Comparison of ENCODE assay signal across 22 cellular contexts in the genomic region with DNA sequence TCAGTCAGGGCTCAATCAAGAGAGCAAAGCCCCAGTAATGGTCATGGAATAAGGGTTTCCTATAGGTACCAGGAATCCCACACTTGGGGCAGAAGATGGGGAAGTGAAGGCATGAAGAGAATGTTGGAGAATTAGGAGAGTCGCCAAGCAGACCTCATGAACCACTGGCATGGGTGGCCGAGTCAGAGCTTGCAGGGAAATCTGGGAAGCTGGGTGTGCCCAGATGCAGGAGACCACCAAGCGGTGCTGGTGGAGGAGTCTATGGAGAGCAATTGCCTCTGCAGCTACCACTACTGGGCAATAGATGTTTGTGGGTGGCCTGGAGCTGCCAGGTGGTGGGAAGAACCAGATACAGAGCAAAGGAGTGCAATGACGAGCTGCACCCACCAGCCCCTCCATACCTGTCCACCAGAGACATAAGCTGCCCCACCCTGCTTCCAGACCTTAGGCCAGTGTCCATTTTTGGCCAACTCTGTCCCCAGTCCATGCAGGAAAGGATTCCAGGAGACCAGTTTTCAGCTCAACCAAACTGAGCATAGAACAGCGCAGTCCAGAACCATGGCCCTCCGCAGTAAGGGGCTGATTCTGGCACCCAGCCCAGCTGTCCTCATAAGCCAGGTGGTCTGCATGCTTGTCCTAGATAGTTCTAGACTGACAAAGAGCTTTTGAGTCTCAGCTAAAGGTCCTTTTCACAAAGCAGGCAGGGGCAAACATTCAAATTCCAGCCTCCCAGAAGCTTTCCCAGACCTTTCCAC.
"Had no signal": no experiment of that assay in that cellular context is flagged by ENCODE, and none has a peak within 500 bp of the region (broad histone marks: within the 10 kb centered on the region; RNA-seq: fewer than 3 reads in every experiment).

No MANE protein-coding gene starts in this region.

- H3K27me3 ChIP-seq: Peyer's patch, SJSA1 had no signal

- H3K9me3 Mint-ChIP-seq: activated naive CD4-positive, alpha-beta T cell treated with anti-CD3 and anti-CD28 coated beads, Interleukin-2, amount 10 ng/mL, durations not matched to agents 7 days and 5 days; activated naive CD8-positive, alpha-beta T cell treated with anti-CD3 and anti-CD28 coated beads for 36 hours; activated T-helper 17 cell treated with anti-CD3 and anti-CD28 coated beads, Interleukin-2, amount 50 U/mL, for 72 hours; T-helper 1 cell treated with Interleukin-12 subunit alpha and Interleukin-12 subunit beta and Interleukin-4 antibody, amounts not matched to agents 30 μg/mL and 1 μg/mL, for 36 hours had no signal

- H3K36me3 Mint-ChIP-seq: activated naive CD4-positive, alpha-beta T cell treated with anti-CD3 and anti-CD28 coated beads, Interleukin-2, amount 10 ng/mL, durations not matched to agents 7 days and 5 days; activated naive CD8-positive, alpha-beta T cell treated with anti-CD3 and anti-CD28 coated beads for 36 hours; WTC11 had no signal

- H3K4me3 ChIP-seq: Peyer's patch, SJSA1 had no signal

- H3K27ac ChIP-seq: KMS-11, Peyer's patch, RWPE1, SJSA1 had no signal

- H3K9me3 ChIP-seq: Peyer's patch, SJSA1 had no signal

- H3K4me3 Mint-ChIP-seq: activated naive CD4-positive, alpha-beta T cell treated with anti-CD3 and anti-CD28 coated beads, Interleukin-2, amount 10 ng/mL, durations not matched to agents 7 days and 5 days; activated naive CD8-positive, alpha-beta T cell treated with anti-CD3 and anti-CD28 coated beads for 36 hours; activated T-helper 17 cell treated with anti-CD3 and anti-CD28 coated beads, Interleukin-2, amount 50 U/mL, for 72 hours; T-helper 1 cell treated with Interleukin-12 subunit alpha and Interleukin-12 subunit beta and Interleukin-4 antibody, amounts not matched to agents 30 μg/mL and 1 μg/mL, for 36 hours; WTC11 had no signal

- H3K4me1 ChIP-seq: Peyer's patch, SJSA1 had no signal

- H3K27ac Mint-ChIP-seq: activated naive CD4-positive, alpha-beta T cell treated with anti-CD3 and anti-CD28 coated beads, Interleukin-2, amount 10 ng/mL, durations not matched to agents 7 days and 5 days; activated naive CD8-positive, alpha-beta T cell treated with anti-CD3 and anti-CD28 coated beads for 36 hours; activated T-helper 17 cell treated with anti-CD3 and anti-CD28 coated beads, Interleukin-2, amount 50 U/mL, for 72 hours; T-helper 1 cell treated with Interleukin-12 subunit alpha and Interleukin-12 subunit beta and Interleukin-4 antibody, amounts not matched to agents 30 μg/mL and 1 μg/mL, for 36 hours; WTC11 had no signal

- H3K36me3 ChIP-seq: Peyer's patch, SJSA1 had no signal

- H3K27me3 Mint-ChIP-seq: activated naive CD8-positive, alpha-beta T cell treated with anti-CD3 and anti-CD28 coated beads for 36 hours had no signal

- DNase-seq: activated CD4-positive, alpha-beta T cell treated with anti-CD3 and anti-CD28 coated beads for 48 hours; activated CD4-positive, alpha-beta T cell treated with anti-CD3 and anti-CD28 coated beads, Interleukin-2, amount 50 U/mL, for 4 hours; activated CD4-positive, CD25-positive, alpha-beta regulatory T cell treated with anti-CD3 and anti-CD28 coated beads, Interleukin-2, amount 50 U/mL, for 72 hours; activated gamma-delta T cell treated with Interleukin-2 at 50 U/mL for 16 hours; activated naive CD8-positive, alpha-beta T cell treated with anti-CD3 and anti-CD28 coated beads for 36 hours; activated T-cell treated with anti-CD3 and anti-CD28 coated beads for 4 hours; activated T-cell treated with anti-CD3 and anti-CD28 coated beads, Interleukin-2, amount 50 U/mL, for 48 hours; caudate nucleus; NCI-H1092; NCI-H1694; NCI-H2029; NK-92 treated with Interleukin-12 subunit alpha and Interleukin-12 subunit beta, amount 100 ng/mL, for 24 hours; OCI-M1; Peyer's patch; SHP77 had no signal

- H3K9ac ChIP-seq: KMS-11 had no signal
